In genomic region chr10:119655566-119656001, GRCh38 we compare ENCODE assay signal across 8 cellular contexts. TPM values are rescaled to one million over a fixed set of nuclear protein-coding genes. Genes with fewer than 3 reads are reported as not detected.
DNase-seq lines count a peak whose midpoint lies in the region; ATAC-seq and TF ChIP-seq lines count a peak whose summit lies in the region.

No MANE protein-coding gene starts in this region.

- peak; percentile 70 for ATAC-seq in activated naive CD8-positive, alpha-beta T cell treated with anti-CD3 and anti-CD28 coated beads, Interleukin-2, amount 50 U/mL, for 24 hours
- ATAC-seq in right cardiac atrium (peak in 1 of 2 donors; percentile 57), GM21447 (IDR thresholded peaks at IDR 0.05; ENCODE audit: unreplicated experiment) (no peak)
- peak; percentile 70 for ATAC-seq in stimulated activated effector memory CD8-positive, alpha-beta T cell treated with anti-CD3 and anti-CD28 coated beads, Interleukin-12 subunit alpha, Interleukin-12 subunit beta, amount 100 ng/mL, for 72 hours

- TF ChIP-seq CTCF in RWPE1 (conservative IDR thresholded peaks at IDR 0.05; ENCODE audit: low read depth), result no peak

- DNase-seq in AG08395 (ENCODE audit: low spot score) (peak; percentile 62), RWPE1 (ENCODE audit: low spot score) (peak; percentile 55), right cardiac atrium (peak; percentile 62 to 73 (median 67)), NCI-H128 (lab: John Stamatoyannopoulos, UW; ENCODE audit: unreplicated experiment) (no peak), NCI-H82 treated with DMSO at 0.1 percent for 48 hours (lab: John Stamatoyannopoulos, UW; ENCODE audit: unreplicated experiment) (no peak)
- peak; percentile 23 for DNase-seq in activated naive CD8-positive, alpha-beta T cell treated with anti-CD3 and anti-CD28 coated beads, Interleukin-2, amount 50 U/mL, for 24 hours
- DNase-seq in stimulated activated effector memory CD8-positive, alpha-beta T cell treated with anti-CD3 and anti-CD28 coated beads, Interleukin-12 subunit alpha, Interleukin-12 subunit beta, amount 100 ng/mL, for 72 hours (ENCODE audit: low spot score in 2 of 2), result peak in 1 of 2 donors; percentile 56

- intact Hi-C loops in right cardiac atrium (cut with DNase I), result no loop called here

- H3K27ac ChIP-seq in RWPE1 (peak overlapping the region; percentile 98), right cardiac atrium (ENCODE audit: low read length) (peak overlapping the region; percentile 85)

- no peaks in the 10 kb centered on the region for H3K9me3 ChIP-seq in right cardiac atrium (ENCODE audit: control insufficient read depth, low read length)

- H3K4me1 ChIP-seq in right cardiac atrium (ENCODE audit: control insufficient read depth, insufficient read depth, low read length), result peaks cover 19% of the 10 kb centered on the region

- H3K36me3 Mint-ChIP-seq in activated naive CD8-positive, alpha-beta T cell treated with anti-CD3 and anti-CD28 coated beads, Interleukin-2, amount 50 U/mL, for 24 hours (ENCODE audit: low read depth), result peaks cover 9% of the 10 kb centered on the region
- H3K36me3 Mint-ChIP-seq in stimulated activated effector memory CD8-positive, alpha-beta T cell treated with anti-CD3 and anti-CD28 coated beads, Interleukin-12 subunit alpha, Interleukin-12 subunit beta, amount 100 ng/mL, for 72 hours, result peaks cover 24% of the 10 kb centered on the region

- 19% methylated on average over 11 of the region's 11 CpGs for WGBS in right cardiac atrium

- no peaks in the 10 kb centered on the region for H3K27me3 ChIP-seq in right cardiac atrium (ENCODE audit: control insufficient read depth, insufficient read depth)

- CTCF ChIA-PET in RWPE1 (lab: Yijun Ruan, JAX), result interaction anchor here (0.6 kb wide), 1 partner anchor 23 kb away, joined by 4 read pairs; no protein-coding TSS in a partner anchor

- H3K4me3 ChIP-seq in right cardiac atrium (ENCODE audit: low read length), result no peak overlapping the region

- H3K9me3 Mint-ChIP-seq in activated naive CD8-positive, alpha-beta T cell treated with anti-CD3 and anti-CD28 coated beads, Interleukin-2, amount 50 U/mL, for 24 hours, result no peaks in the 10 kb centered on the region
- H3K9me3 Mint-ChIP-seq in stimulated activated effector memory CD8-positive, alpha-beta T cell treated with anti-CD3 and anti-CD28 coated beads, Interleukin-12 subunit alpha, Interleukin-12 subunit beta, amount 100 ng/mL, for 72 hours, result no peaks in the 10 kb centered on the region

- peaks cover 61% of the 10 kb centered on the region for H3K4me1 Mint-ChIP-seq in activated naive CD8-positive, alpha-beta T cell treated with anti-CD3 and anti-CD28 coated beads, Interleukin-2, amount 50 U/mL, for 24 hours
- H3K4me1 Mint-ChIP-seq in stimulated activated effector memory CD8-positive, alpha-beta T cell treated with anti-CD3 and anti-CD28 coated beads, Interleukin-12 subunit alpha, Interleukin-12 subunit beta, amount 100 ng/mL, for 72 hours, result peaks cover 58% of the 10 kb centered on the region

- peak overlapping the region; percentile 60 for H3K4me3 Mint-ChIP-seq in activated naive CD8-positive, alpha-beta T cell treated with anti-CD3 and anti-CD28 coated beads, Interleukin-2, amount 50 U/mL, for 24 hours
- peak overlapping the region; percentile 92 for H3K4me3 Mint-ChIP-seq in stimulated activated effector memory CD8-positive, alpha-beta T cell treated with anti-CD3 and anti-CD28 coated beads, Interleukin-12 subunit alpha, Interleukin-12 subunit beta, amount 100 ng/mL, for 72 hours

- no peaks in the 10 kb centered on the region for H3K27me3 Mint-ChIP-seq in activated naive CD8-positive, alpha-beta T cell treated with anti-CD3 and anti-CD28 coated beads, Interleukin-2, amount 50 U/mL, for 24 hours

- peak overlapping the region; percentile 70 for H3K27ac Mint-ChIP-seq in activated naive CD8-positive, alpha-beta T cell treated with anti-CD3 and anti-CD28 coated beads, Interleukin-2, amount 50 U/mL, for 24 hours
- peak overlapping the region; percentile 56 for H3K27ac Mint-ChIP-seq in stimulated activated effector memory CD8-positive, alpha-beta T cell treated with anti-CD3 and anti-CD28 coated beads, Interleukin-12 subunit alpha, Interleukin-12 subunit beta, amount 100 ng/mL, for 72 hours

- POLR2A ChIA-PET in RWPE1 (lab: Yijun Ruan, JAX; ENCODE audit: low non-redundant PET), result interaction anchor here (0.6 to 1.9 kb wide), 2 partner anchors 25 to 131 kb away, joined by 3 to 5 read pairs; no protein-coding TSS in a partner anchor

RNA-seq across cellular contexts. Expression of gene BAG3, which starts 4.4 kb away (rescaled TPM):
- 100 to 1,000 TPM; 111 to 166 (median 139) TPM for total RNA-seq in right cardiac atrium
- 134 TPM for polyA plus RNA-seq in right cardiac atrium

RNA-seq across cellular contexts. Expression of gene TIAL1, which starts 58.8 kb away (rescaled TPM):
- 10 to 100 TPM; 81.3 to 92.6 (median 84.9) TPM for total RNA-seq in right cardiac atrium
- polyA plus RNA-seq in right cardiac atrium, result 37.7 TPM

Comparison
In these comparisons a context has a peak if more than half of its experiments do, and no peak if none do; other contexts are left out.
1. DNase-seq: peak in AG08395 (single experiment), RWPE1 (single experiment), activated naive CD8-positive, alpha-beta T cell treated with anti-CD3 and anti-CD28 coated beads, Interleukin-2, amount 50 U/mL, for 24 hours (single experiment) and right cardiac atrium (3 of 3); none in NCI-H128 (single experiment) and NCI-H82 treated with DMSO at 0.1 percent for 48 hours (single experiment).